8 cellular contexts compared by ENCODE assay signal in genomic region chr9:97237311-97237786, GRCh38.
DNase-seq lines count a peak whose midpoint lies in the region; ATAC-seq and TF ChIP-seq lines count a peak whose summit lies in the region.

No MANE protein-coding gene starts in this region.

- H3K9me3 ChIP-seq in CD8-positive, alpha-beta T cell (ENCODE audit: low read length) = no peaks in the 10 kb centered on the region
- no peaks in the 10 kb centered on the region for H3K9me3 ChIP-seq in Loucy (ENCODE audit: insufficient read depth, low read depth, low read length)

- CTCF ChIA-PET in CD8-positive, alpha-beta T cell (lab: Charles Lee) = no interaction called here

- H3K4me1 ChIP-seq in CD8-positive, alpha-beta T cell (ENCODE audit: insufficient read depth, low read length) = peaks cover 14% of the 10 kb centered on the region
- H3K4me1 ChIP-seq in Loucy (ENCODE audit: insufficient read depth, low read length, poor library complexity, severe bottlenecking) = no peaks in the 10 kb centered on the region

- H3F3A ChIP-seq in Loucy (ENCODE audit: low read depth) = no peaks in the 10 kb centered on the region

- no peaks in the 10 kb centered on the region for H3K36me3 ChIP-seq in CD8-positive, alpha-beta T cell (ENCODE audit: insufficient read depth, low read length)
- H3K36me3 ChIP-seq in Loucy (ENCODE audit: insufficient read depth, low read length) = no peaks in the 10 kb centered on the region

- H2AFZ ChIP-seq in Loucy (ENCODE audit: low read length) = no peak overlapping the region

- H3K27me3 ChIP-seq in CD8-positive, alpha-beta T cell (ENCODE audit: insufficient read depth, low read length) = no peaks in the 10 kb centered on the region
- no peaks in the 10 kb centered on the region for H3K27me3 ChIP-seq in Loucy (ENCODE audit: insufficient read depth, low read length, poor library complexity, severe bottlenecking)

- H3K9ac ChIP-seq in Loucy (ENCODE audit: low read depth, low read length, poor library complexity, severe bottlenecking) = peak overlapping the region; percentile 84

- ATAC-seq in CD8-positive, alpha-beta T cell = no peak
- ATAC-seq in naive thymus-derived CD8-positive, alpha-beta T cell = no peak
- ATAC-seq in GM18502 (IDR thresholded peaks at IDR 0.05; ENCODE audit: poor library complexity, unreplicated experiment) = no peak

- peak overlapping the region; percentile 58 for H3K4me2 ChIP-seq in Loucy (ENCODE audit: low read depth, low read length, poor library complexity, severe bottlenecking)

- no peaks in the 10 kb centered on the region for H3K9me2 ChIP-seq in Loucy (replicated peaks; ENCODE audit: low read depth, low read length)

- H3K36me3 Mint-ChIP-seq in CD8-positive, alpha-beta T cell = peaks cover 5% of the 10 kb centered on the region
- no peaks in the 10 kb centered on the region for H3K36me3 Mint-ChIP-seq in chondrocyte (ENCODE audit: low read depth)
- H3K36me3 Mint-ChIP-seq in naive thymus-derived CD8-positive, alpha-beta T cell = peaks cover 6 to 11% (median 8%) of the 10 kb centered on the region in 3 donors

- DNase-seq in CD8-positive, alpha-beta T cell = no peak
- DNase-seq in chondrocyte (ENCODE audit: low spot score) = no peak
- DNase-seq in naive thymus-derived CD8-positive, alpha-beta T cell = no peak
- DNase-seq in stimulated activated CD8-positive, alpha-beta memory T cell treated with anti-CD3 and anti-CD28 coated beads, Interleukin-4, amount 100 ng/mL, for 48 hours = no peak
- DNase-seq in NCI-H510A treated with DMSO at 0.1 percent for 48 hours (lab: John Stamatoyannopoulos, UW) = no peak
- no peak for DNase-seq in NCI-H2171 treated with DMSO at 0.1 percent for 48 hours (lab: John Stamatoyannopoulos, UW)

- H3K4me1 Mint-ChIP-seq in CD8-positive, alpha-beta T cell (ENCODE audit: low read depth) = peaks cover 32% of the 10 kb centered on the region
- H3K4me1 Mint-ChIP-seq in chondrocyte (ENCODE audit: low read depth) = peaks cover 23% of the 10 kb centered on the region
- peaks cover 16 to 32% (median 24%) of the 10 kb centered on the region in 4 donors for H3K4me1 Mint-ChIP-seq in naive thymus-derived CD8-positive, alpha-beta T cell

- H3K79me2 ChIP-seq in Loucy (ENCODE audit: insufficient read depth, low read length) = peaks cover 15% of the 10 kb centered on the region

- H3K4me3 ChIP-seq in CD8-positive, alpha-beta T cell (ENCODE audit: low read depth, low read length) = no peak overlapping the region
- H3K4me3 ChIP-seq in Loucy (ENCODE audit: low read length, poor library complexity, severe bottlenecking) = peak overlapping the region; percentile 78

- no peaks in the 10 kb centered on the region for H4K20me1 ChIP-seq in Loucy (ENCODE audit: insufficient read depth, low read length, poor library complexity, severe bottlenecking)

- H3K27me3 Mint-ChIP-seq in CD8-positive, alpha-beta T cell (ENCODE audit: low read depth) = no peaks in the 10 kb centered on the region
- no peaks in the 10 kb centered on the region for H3K27me3 Mint-ChIP-seq in chondrocyte (ENCODE audit: low read depth)
- H3K27me3 Mint-ChIP-seq in naive thymus-derived CD8-positive, alpha-beta T cell = no peaks in the 10 kb centered on the region

- H3K27ac Mint-ChIP-seq in CD8-positive, alpha-beta T cell = peak overlapping the region; percentile 27
- peak overlapping the region; percentile 81 for H3K27ac Mint-ChIP-seq in chondrocyte (ENCODE audit: unreplicated experiment)
- peak overlapping the region in 7 of 10 donors; percentile 63 to 94 (median 71) for H3K27ac Mint-ChIP-seq in naive thymus-derived CD8-positive, alpha-beta T cell

- peak overlapping the region; percentile 93 for H3K4me3 Mint-ChIP-seq in CD8-positive, alpha-beta T cell
- H3K4me3 Mint-ChIP-seq in chondrocyte (ENCODE audit: unreplicated experiment) = peak overlapping the region; percentile 95
- H3K4me3 Mint-ChIP-seq in naive thymus-derived CD8-positive, alpha-beta T cell = peak overlapping the region; percentile 64 to 99 (median 96)

- H3K27ac ChIP-seq in CD8-positive, alpha-beta T cell (ENCODE audit: low read depth, low read length) = no peak overlapping the region

- H3K9me3 Mint-ChIP-seq in CD8-positive, alpha-beta T cell = no peaks in the 10 kb centered on the region
- H3K9me3 Mint-ChIP-seq in chondrocyte (ENCODE audit: low read depth) = peaks cover 5% of the 10 kb centered on the region
- peaks cover 0 to 10% (median 0%) of the 10 kb centered on the region in 9 donors for H3K9me3 Mint-ChIP-seq in naive thymus-derived CD8-positive, alpha-beta T cell

- POLR2A ChIA-PET in CD8-positive, alpha-beta T cell (lab: Charles Lee) = interaction anchor here (1.0 to 1.4 kb wide), 3 partner anchors 16 to 396 kb away, joined by 3 to 5 read pairs (median 4); partner anchors contain the start of genes NCBP1, TSTD2 and ZNF782
- POLR2A ChIA-PET in naive thymus-derived CD8-positive, alpha-beta T cell (lab: Charles Lee) = interaction anchor here (0.6 to 2.0 kb wide), 5 partner anchors 11 to 1020 kb away, joined by 3 to 11 read pairs (median 4); partner anchors contain the start of genes TSTD2 and ZNF782

- intact Hi-C loops in CD8-positive, alpha-beta T cell (cut with DNase I, micrococcal nuclease) = loop anchor here (5.0 to 10.0 kb wide), 4 partner anchors 175 to 463 kb away; partner anchors contain the start of genes TDRD7 (in 2 of the 2) and ZNF510 (in 2 of the 2)

- no peak for TF ChIP-seq CTCF in CD8-positive, alpha-beta T cell (IDR thresholded peaks at IDR 0.05)
- TF ChIP-seq CTCF in Loucy (conservative IDR thresholded peaks at IDR 0.05; ENCODE audit: low read length) = no peak
- no peak for TF ChIP-seq CTCF in chondrocyte (IDR thresholded peaks at IDR 0.05)

Comparison
In these comparisons a context has a peak if more than half of its experiments do, and no peak if none do; other contexts are left out.
1. H3K27ac Mint-ChIP-seq: peak in every context shown above with its lines; median percentile 81 in chondrocyte; 71 in naive thymus-derived CD8-positive, alpha-beta T cell; 27 in CD8-positive, alpha-beta T cell.